ENCODE assay signal across 12 cellular contexts in the genomic region with DNA sequence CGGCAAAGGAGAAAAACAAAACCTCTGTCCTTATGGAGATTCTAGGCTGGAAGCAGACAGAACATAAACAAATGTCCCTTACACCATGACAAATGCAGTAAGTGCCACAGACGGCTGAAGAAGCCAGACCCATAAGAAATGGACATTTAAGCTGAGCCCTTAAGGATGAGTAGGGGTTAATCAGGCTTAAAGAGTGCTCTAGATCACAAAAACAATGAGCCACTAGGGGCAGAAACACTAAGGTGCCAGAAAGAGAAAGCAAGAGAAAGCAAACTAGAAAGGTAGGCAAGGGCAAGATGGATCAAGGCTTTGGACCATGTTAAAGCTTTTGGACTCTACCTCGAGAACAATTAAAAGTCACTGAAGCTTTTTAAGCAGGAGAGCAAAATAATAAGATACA.
DNase-seq lines count a peak whose midpoint lies in the region; ATAC-seq, FAIRE-seq and TF ChIP-seq lines count a peak whose summit lies in the region.
"Had no signal": no experiment of that assay in that cellular context is flagged by ENCODE, and none has a peak within 500 bp of the region (broad histone marks: within the 10 kb centered on the region; RNA-seq: fewer than 3 reads in every experiment).

No MANE protein-coding gene starts in this region.

- POLR2A ChIA-PET in activated CD4-positive, alpha-beta memory T cell treated with anti-CD3 and anti-CD28 coated beads for 36 hours (lab: Charles Lee): no interaction called here

- H3K27me3 Mint-ChIP-seq in progenitor cell of endocrine pancreas: peaks cover 3% of the 10 kb centered on the region
- no peaks in the 10 kb centered on the region for H3K27me3 Mint-ChIP-seq in activated CD4-positive, alpha-beta memory T cell treated with anti-CD3 and anti-CD28 coated beads for 36 hours

- H3K4me3 ChIP-seq in bronchial epithelial cell (ENCODE audit: low read depth, low read length): no peak overlapping the region

- no peak overlapping the region for H3K27ac Mint-ChIP-seq in progenitor cell of endocrine pancreas
- no peak overlapping the region for H3K27ac Mint-ChIP-seq in activated CD4-positive, alpha-beta memory T cell treated with anti-CD3 and anti-CD28 coated beads for 36 hours

- H3K9me3 Mint-ChIP-seq in progenitor cell of endocrine pancreas (ENCODE audit: low read depth): peaks cover under 1% of the 10 kb centered on the region
- H3K9me3 Mint-ChIP-seq in activated CD4-positive, alpha-beta memory T cell treated with anti-CD3 and anti-CD28 coated beads for 36 hours: no peaks in the 10 kb centered on the region

- intact Hi-C loops in activated CD4-positive, alpha-beta memory T cell treated with anti-CD3 and anti-CD28 coated beads for 36 hours (cut with micrococcal nuclease): no loop called here

- no peaks in the 10 kb centered on the region for H3K27me3 ChIP-seq in bronchial epithelial cell (ENCODE audit: control insufficient read depth, insufficient read depth, low read length)

- DNase-seq in NAMALWA (ENCODE audit: low spot score) (peak; percentile 14), bronchial epithelial cell (ENCODE audit: low read depth) (no peak), progenitor cell of endocrine pancreas (ENCODE audit: low spot score, unreplicated experiment) (no peak)
- DNase-seq in stimulated activated CD4-positive, alpha-beta T cell treated with anti-CD3 and anti-CD28 coated beads, Interleukin-2, amount 100 ng/mL, for 48 hours: no peak
- DNase-seq in activated CD4-positive, alpha-beta memory T cell treated with anti-CD3 and anti-CD28 coated beads for 36 hours: no peak
- DNase-seq: activated T-cell treated with anti-CD3 and anti-CD28 coated beads for 4 hours, GOT3, NCI-H1092 treated with DMSO at 0.1 percent for 48 hours, NCI-H526 treated with DMSO at 0.1 percent for 48 hours had no signal

- no peak for ATAC-seq in GM21619 (IDR thresholded peaks at IDR 0.05; ENCODE audit: unreplicated experiment)
- ATAC-seq: left lobe of liver had no signal

- CTCF ChIA-PET in activated CD4-positive, alpha-beta memory T cell treated with anti-CD3 and anti-CD28 coated beads for 36 hours (lab: Charles Lee): no interaction called here

- H3K4me1 Mint-ChIP-seq in progenitor cell of endocrine pancreas (ENCODE audit: low read depth): peaks cover 8% of the 10 kb centered on the region
- H3K4me1 Mint-ChIP-seq in activated CD4-positive, alpha-beta memory T cell treated with anti-CD3 and anti-CD28 coated beads for 36 hours (ENCODE audit: low read depth): no peaks in the 10 kb centered on the region

- TF ChIP-seq CTCF in GM12873 (IDR thresholded peaks at IDR 0.05; ENCODE audit: insufficient read depth, low read depth, low read length, missing control alignments) (peak; percentile 18), bronchial epithelial cell (IDR thresholded peaks at IDR 0.05; ENCODE audit: insufficient read depth, low read length, severe bottlenecking) (peak; percentile 17), progenitor cell of endocrine pancreas (IDR thresholded peaks at IDR 0.05; ENCODE audit: unreplicated experiment) (peak; percentile 44)

- H3K4me3 Mint-ChIP-seq in progenitor cell of endocrine pancreas (ENCODE audit: low read depth): no peak overlapping the region
- no peak overlapping the region for H3K4me3 Mint-ChIP-seq in activated CD4-positive, alpha-beta memory T cell treated with anti-CD3 and anti-CD28 coated beads for 36 hours

- H3K36me3 ChIP-seq in bronchial epithelial cell (ENCODE audit: control insufficient read depth, insufficient read depth, low read length): no peaks in the 10 kb centered on the region

- H3K36me3 Mint-ChIP-seq in progenitor cell of endocrine pancreas (ENCODE audit: insufficient read depth): no peaks in the 10 kb centered on the region
- H3K36me3 Mint-ChIP-seq in activated CD4-positive, alpha-beta memory T cell treated with anti-CD3 and anti-CD28 coated beads for 36 hours: no peaks in the 10 kb centered on the region

- FAIRE-seq in bronchial epithelial cell (lab: Jason Lieb, UNC): no peak
